15 cellular contexts compared by ENCODE assay signal in the genomic region with DNA sequence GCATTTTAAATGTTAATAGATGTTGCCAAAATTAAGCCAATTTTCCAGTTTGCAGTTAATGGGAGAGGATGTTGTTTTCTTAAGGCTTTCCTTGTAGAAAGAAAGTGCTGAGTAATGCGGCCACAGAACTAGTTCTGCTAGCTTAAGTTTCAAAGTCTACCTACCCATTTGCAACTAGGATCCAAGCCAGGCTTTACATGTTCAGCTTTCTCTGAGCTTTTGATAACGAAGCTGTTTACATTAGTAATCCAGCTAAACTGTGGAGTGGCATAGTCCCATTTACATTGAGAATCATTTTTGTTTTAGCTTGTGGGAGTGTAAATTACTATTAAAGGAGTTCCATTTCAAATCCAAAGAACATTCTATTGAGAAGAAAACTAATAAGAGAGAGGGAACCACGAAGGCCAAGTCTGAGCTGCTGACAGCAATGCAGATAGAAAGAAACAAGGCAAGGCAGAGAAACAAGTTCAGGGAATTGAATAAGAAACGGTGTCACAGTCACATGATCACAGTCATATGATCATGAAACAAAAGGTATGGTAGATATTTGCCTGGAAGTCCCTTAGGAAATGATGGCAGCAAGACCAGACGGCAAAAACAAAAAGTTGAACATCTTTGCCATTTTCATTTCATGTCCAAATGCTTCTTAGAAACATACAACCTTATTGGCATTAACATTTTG.
DNase-seq lines count a peak whose midpoint lies in the region; ATAC-seq, FAIRE-seq and TF ChIP-seq lines count a peak whose summit lies in the region.
"Had no signal": no experiment of that assay in that cellular context is flagged by ENCODE, and none has a peak within 500 bp of the region (broad histone marks: within the 10 kb centered on the region; RNA-seq: fewer than 3 reads in every experiment).

No MANE protein-coding gene starts in this region.

- no peak overlapping the region for H3K4ac ChIP-seq in trophoblast cell (ENCODE audit: low read depth, low read length)

- H4K8ac ChIP-seq in trophoblast cell (ENCODE audit: low read depth, low read length), result no peak overlapping the region

- no peak overlapping the region for H3K23ac ChIP-seq in trophoblast cell (ENCODE audit: low read length)

- no CpG with 5 or more reads among the region's 5 CpGs for WGBS in trophoblast cell (ENCODE audit: extremely low coverage, insufficient coverage, insufficient read length)

- no peak overlapping the region for H3K4me2 ChIP-seq in fibroblast of lung (ENCODE audit: extremely low read depth, insufficient read depth, low read length)
- no peak overlapping the region for H3K4me2 ChIP-seq in trophoblast cell (ENCODE audit: low read length)

- H3K18ac ChIP-seq in trophoblast cell (ENCODE audit: low read length), result no peak overlapping the region

- H3K4me1 ChIP-seq in Peyer's patch, result peaks cover 0 to 29% (median 0%) of the 10 kb centered on the region in 4 donors
- H3K4me1 ChIP-seq in fibroblast of lung (ENCODE audit: control insufficient read depth, extremely low read depth, insufficient read depth, low read length), result peaks cover 2% of the 10 kb centered on the region
- H3K4me1 ChIP-seq in trophoblast cell (ENCODE audit: control insufficient read depth in 1 of 2, insufficient read depth in 2 of 2, low read length in 2 of 2), result peaks cover 12 to 28% of the 10 kb centered on the region in 2 experiments

- H3K14ac ChIP-seq in trophoblast cell (ENCODE audit: low read length), result no peak overlapping the region

- no peaks in the 10 kb centered on the region for H4K20me1 ChIP-seq in fibroblast of lung (ENCODE audit: control insufficient read depth, extremely low read depth, insufficient read depth, low read length)

- TF ChIP-seq POLR2A in H54 (IDR thresholded peaks at IDR 0.05; ENCODE audit: low read depth, low read length) (no peak), Peyer's patch (IDR thresholded peaks at IDR 0.05) (peak in 1 of 2 donors; percentile 12)

- H2BK12ac ChIP-seq in trophoblast cell (ENCODE audit: low read length), result no peak overlapping the region

- H3K4me3 ChIP-seq in Peyer's patch, result peak overlapping the region in 1 of 4 donors; percentile 2
- no peak overlapping the region for H3K4me3 ChIP-seq in fibroblast of lung (replicated peaks in 1 of 4; ENCODE audit: control extremely low read depth in 1 of 4, insufficient read depth in 1 of 4, low read depth in 3 of 4, low read length in 4 of 4)
- H3K4me3 ChIP-seq in trophoblast cell (ENCODE audit: low read depth, low read length), result no peak overlapping the region

- H3K27me3 ChIP-seq in Peyer's patch (no peaks in the 10 kb centered on the region), fibroblast of lung (ENCODE audit: control insufficient read depth, insufficient read depth, low read length) (no peaks in the 10 kb centered on the region), trophoblast cell (ENCODE audit: insufficient read depth, low read length) (no peaks in the 10 kb centered on the region)

- peak overlapping the region in 3 of 4 donors; percentile 29 to 61 (median 45) for H3K27ac ChIP-seq in Peyer's patch
- no peak overlapping the region for H3K27ac ChIP-seq in fibroblast of lung (ENCODE audit: insufficient read depth, low read length)
- H3K27ac ChIP-seq in trophoblast cell (ENCODE audit: low read depth, low read length), result peak overlapping the region; percentile 81

- no peaks in the 10 kb centered on the region for H3K9me3 ChIP-seq in Peyer's patch
- no peaks in the 10 kb centered on the region for H3K9me3 ChIP-seq in fibroblast of lung (ENCODE audit: control insufficient read depth, insufficient read depth, low read depth, low read length)
- no peaks in the 10 kb centered on the region for H3K9me3 ChIP-seq in trophoblast cell (ENCODE audit: insufficient read depth, low read depth, low read length)

- H3K79me2 ChIP-seq in fibroblast of lung (ENCODE audit: control insufficient read depth, insufficient read depth, low read length), result no peaks in the 10 kb centered on the region
- peaks cover 8% of the 10 kb centered on the region for H3K79me2 ChIP-seq in trophoblast cell (ENCODE audit: control insufficient read depth, insufficient read depth, low read length, poor library complexity)

- H4K91ac ChIP-seq in trophoblast cell (ENCODE audit: low read depth, low read length), result no peak overlapping the region

- H4K12ac ChIP-seq in trophoblast cell (ENCODE audit: low read depth, low read length), result no peak overlapping the region

- H3K79me1 ChIP-seq in trophoblast cell (ENCODE audit: low read length), result peaks cover 30% of the 10 kb centered on the region

- H2AFZ ChIP-seq in fibroblast of lung (ENCODE audit: low read length), result peak overlapping the region; percentile 15
- H2AFZ ChIP-seq in trophoblast cell (ENCODE audit: insufficient read depth, low read length, poor library complexity), result no peak overlapping the region

- ATAC-seq in GM18868 (IDR thresholded peaks at IDR 0.05; ENCODE audit: unreplicated experiment), result no peak
- ATAC-seq: naive thymus-derived CD8-positive, alpha-beta T cell; stimulated activated naive CD8-positive, alpha-beta T cell treated with anti-CD3 and anti-CD28 coated beads, Interleukin-15, Interleukin-2, amounts not matched to agents 100 U/mL and 50 U/mL, for 24 hours had no signal

- H2AK5ac ChIP-seq in trophoblast cell (ENCODE audit: low read length), result no peak overlapping the region

- DNase-seq in H54 (ENCODE audit: insufficient read length, low spot score) (no peak), Peyer's patch (peak in 1 of 3 donors; percentile 52), fibroblast of lung (ENCODE audit: low read depth in 2 of 2) (peak; percentile 42 to 79), trophoblast cell (peak; percentile 1 to 61), AML-193 (lab: John Stamatoyannopoulos, UW) (no peak), SKM-1 (lab: John Stamatoyannopoulos, UW; ENCODE audit: unreplicated experiment) (no peak), pons (ENCODE audit: low spot score) (no peak)
- DNase-seq: CD4-positive, CD25-positive, alpha-beta regulatory T cell; hypothalamus; naive thymus-derived CD8-positive, alpha-beta T cell; NCI-H1436; stimulated activated CD4-positive, alpha-beta T cell treated with anti-CD3 and anti-CD28 coated beads, Interleukin-1b, Interleukin-23, amount 100 ng/mL, for 48 hours; stimulated activated naive CD8-positive, alpha-beta T cell treated with anti-CD3 and anti-CD28 coated beads, Interleukin-15, Interleukin-2, amounts not matched to agents 100 U/mL and 50 U/mL, for 24 hours had no signal

- TF ChIP-seq CTCF in Peyer's patch (IDR thresholded peaks at IDR 0.05) (no peak), fibroblast of lung (conservative IDR thresholded peaks at IDR 0.05 in 1 of 2, IDR thresholded peaks at IDR 0.05 in 1 of 2; ENCODE audit: low read depth in 1 of 2, low read length in 2 of 2) (no peak)

- H3K9ac ChIP-seq in fibroblast of lung (ENCODE audit: insufficient read depth, low read length) (no peak overlapping the region), trophoblast cell (ENCODE audit: low read length) (no peak overlapping the region)

- FAIRE-seq in H54 (lab: Jason Lieb, UNC), result peak; percentile 70
- FAIRE-seq: TTC549 had no signal

- H3K36me3 ChIP-seq in Peyer's patch, result no peaks in the 10 kb centered on the region
- no peaks in the 10 kb centered on the region for H3K36me3 ChIP-seq in fibroblast of lung (ENCODE audit: control insufficient read depth, insufficient read depth, low read length)
- H3K36me3 ChIP-seq in trophoblast cell (ENCODE audit: control insufficient read depth in 1 of 2, insufficient read depth in 2 of 2, low read length in 2 of 2), result peaks cover 0 to 2% of the 10 kb centered on the region in 2 experiments

- H2BK5ac ChIP-seq in trophoblast cell (ENCODE audit: low read depth, low read length, poor library complexity), result peak overlapping the region; percentile 83

- no peak overlapping the region for H2BK120ac ChIP-seq in trophoblast cell (ENCODE audit: insufficient read depth, low read length, poor library complexity)

Comparison
In these comparisons a context has a peak if more than half of its experiments do, and no peak if none do; other contexts are left out.
1. DNase-seq: peak in fibroblast of lung (2 of 2) and trophoblast cell (2 of 2); none in H54 (single experiment), AML-193 (0 of 2), SKM-1 (single experiment) and pons (single experiment).